In the genomic region with DNA sequence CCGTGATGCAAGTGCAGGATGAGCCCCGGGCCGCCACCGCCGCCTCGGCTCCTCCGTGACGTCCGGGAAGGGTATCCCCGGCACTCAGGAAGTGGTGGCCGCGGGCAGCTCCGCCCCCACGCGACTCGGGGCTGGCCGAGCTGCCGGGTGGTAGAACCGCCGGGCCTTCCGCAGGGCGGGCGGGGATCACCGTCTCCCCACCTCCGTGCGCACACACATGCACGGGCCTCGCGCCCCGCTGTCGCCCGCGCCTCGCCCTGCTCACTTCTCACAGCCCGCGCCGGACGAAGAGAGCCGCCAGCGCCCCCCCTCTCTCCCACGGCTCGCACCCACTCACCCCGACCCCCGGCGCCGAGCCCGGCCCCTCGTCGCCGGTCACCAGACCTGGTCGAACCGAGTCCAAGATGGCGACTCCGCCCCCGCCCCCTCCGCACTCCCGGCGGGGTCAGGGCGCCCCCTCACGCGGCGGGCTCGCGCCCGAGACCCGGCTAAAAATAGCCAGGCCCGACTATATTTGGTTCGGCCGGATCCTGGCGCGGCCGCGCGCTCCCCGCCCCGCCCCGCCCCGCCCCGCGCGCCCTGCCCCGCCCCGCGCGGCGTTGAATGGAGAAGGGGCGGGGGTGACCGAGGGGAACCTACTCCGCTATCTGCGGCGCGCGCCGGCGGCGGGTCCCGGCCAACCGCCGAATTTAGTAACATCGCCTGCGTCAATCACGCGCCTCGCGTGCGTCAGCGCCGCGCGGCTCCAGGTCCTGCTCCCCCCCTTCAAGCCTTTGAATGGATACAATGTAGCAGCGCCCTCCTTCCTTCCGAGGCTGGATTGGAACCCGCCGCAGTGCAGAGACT, we compare ENCODE assay signal across 8 cellular contexts. TPM values are rescaled to one million over a fixed set of nuclear protein-coding genes. Genes with fewer than 3 reads are reported as not detected.
A peak's percentile ranks its signal among the peaks of the same experiment; 100 is the strongest.
DNase-seq lines count a peak whose midpoint lies in the region; ATAC-seq and TF ChIP-seq lines count a peak whose summit lies in the region.

No MANE protein-coding gene starts in this region.

- 0 to 1% methylated on average over 44 to 47 of the region's 114 CpGs for WGBS in lower leg skin, 2 donors

- no peak for TF ChIP-seq CTCF in lower leg skin (IDR thresholded peaks at IDR 0.05)

- DNase-seq in CD1c-positive myeloid dendritic cell (ENCODE audit: extremely low spot score) = peak; percentile 98
- peak; percentile 98 for DNase-seq in NCI-H69 (lab: John Stamatoyannopoulos, UW)
- DNase-seq in activated CD4-positive, alpha-beta T cell treated with anti-CD3 and anti-CD28 coated beads, Interleukin-2, amount 50 U/mL, for 4 hours = peak; percentile 84 to 87
- peak; percentile 92 for DNase-seq in dermis blood vessel endothelial cell
- peak; percentile 90 to 99 for DNase-seq in lower leg skin (ENCODE audit: low spot score in 2 of 2)
- DNase-seq in stimulated activated CD4-positive, alpha-beta T cell treated with anti-CD3 and anti-CD28 coated beads, Interleukin-4, amount 100 ng/mL, for 4 hours = peak; percentile 82 to 90

- peak overlapping the region; percentile 78 for H3K4me3 ChIP-seq in lower leg skin (ENCODE audit: low read depth, poor library complexity, severe bottlenecking)

- TF ChIP-seq POLR2A in lower leg skin (IDR thresholded peaks at IDR 0.05) = no peak

- intact Hi-C loops in lower leg skin (cut with DNase I; ENCODE audit: low total_unique reads) = loop anchor here (5.0 kb wide), 1 partner anchor 88 kb away; a partner anchor contains a TSS

- ATAC-seq in GM19372 (IDR thresholded peaks at IDR 0.05; ENCODE audit: low read depth, unreplicated experiment) (peak; percentile 52), HG03521 (IDR thresholded peaks at IDR 0.05; ENCODE audit: unreplicated experiment) (peak; percentile 51)

RNA-seq across cellular contexts. Expression of a gene that starts 2.0 kb away (rescaled TPM):
- total RNA-seq in dermis blood vessel endothelial cell = 0.05 TPM in 1 of 2 replicates, not detected in the other
- total RNA-seq in lower leg skin = 1 to 10 TPM in 2 of 4 donors, under 1 TPM in 2; 0.63 to 1.8 (median 1.3) TPM

Comparison
In these comparisons a context has a peak if more than half of its experiments do, and no peak if none do; other contexts are left out.
1. Peak in every context shown above with its lines: DNase-seq, ATAC-seq and H3K4me3 ChIP-seq.